In genomic region chr11:72869845-72870244, GRCh38 we compare ENCODE assay signal across 18 cellular contexts. TPM values are rescaled to one million over a fixed set of nuclear protein-coding genes. Genes with fewer than 3 reads are reported as not detected.
DNase-seq lines count a peak whose midpoint lies in the region; ATAC-seq and TF ChIP-seq lines count a peak whose summit lies in the region.
"Had no signal": no experiment of that assay in that cellular context is flagged by ENCODE, and none has a peak within 500 bp of the region (broad histone marks: within the 10 kb centered on the region; RNA-seq: fewer than 3 reads in every experiment).

No MANE protein-coding gene starts in this region.

- H3K4me2 ChIP-seq in mesenchymal stem cell (ENCODE audit: low read length, poor library complexity, severe bottlenecking): peak overlapping the region; percentile 56
- H3K4me2 ChIP-seq: BLaER1 treated with 17β-estradiol and CSF1 and Interleukin-3, amounts not matched to agents 10 nM and 100 nM; KMS-11 had no signal

- no peak overlapping the region for H2BK15ac ChIP-seq in mesenchymal stem cell (ENCODE audit: low read depth, poor library complexity, severe bottlenecking)

- no peak overlapping the region for H2AK5ac ChIP-seq in mesenchymal stem cell (ENCODE audit: low read length, severe bottlenecking)

- no peak overlapping the region for H4K8ac ChIP-seq in mesenchymal stem cell (ENCODE audit: low read length)

- no peak overlapping the region for H3K4me3 Mint-ChIP-seq in central memory CD8-positive, alpha-beta T cell
- no peak overlapping the region for H3K4me3 Mint-ChIP-seq in naive thymus-derived CD8-positive, alpha-beta T cell

- H3K36me3 ChIP-seq in left ventricle myocardium inferior: peaks cover 8% of the 10 kb centered on the region
- H3K36me3 ChIP-seq in mesenchymal stem cell (ENCODE audit: control insufficient read depth in 1 of 2, insufficient read depth in 2 of 2, low read depth in 1 of 2, low read length in 2 of 2): peaks cover 0 to 13% of the 10 kb centered on the region in 2 experiments

- WGBS in mesenchymal stem cell: 93% methylated on average over 4 of the region's 4 CpGs

- H2BK5ac ChIP-seq in mesenchymal stem cell (ENCODE audit: low read depth, low read length, poor library complexity, severe bottlenecking): peak overlapping the region; percentile 84

- peaks cover 16% of the 10 kb centered on the region for H3K36me3 Mint-ChIP-seq in central memory CD8-positive, alpha-beta T cell (ENCODE audit: insufficient read depth)
- H3K36me3 Mint-ChIP-seq in naive thymus-derived CD8-positive, alpha-beta T cell: peaks cover 0 to 47% (median 20%) of the 10 kb centered on the region in 3 donors

- no peak overlapping the region for H2AFZ ChIP-seq in mesenchymal stem cell (ENCODE audit: low read depth, low read length)

- H3K79me1 ChIP-seq in mesenchymal stem cell (replicated peaks; ENCODE audit: low read length, poor library complexity, severe bottlenecking): peaks cover 7% of the 10 kb centered on the region

- intact Hi-C loops in left ventricle myocardium inferior (cut with micrococcal nuclease) (no loop called here), left ventricle myocardium superior (cut with micrococcal nuclease) (no loop called here)

- H3K27ac ChIP-seq in left ventricle myocardium inferior (replicated peaks) (peak overlapping the region; percentile 41), mesenchymal stem cell (ENCODE audit: low read length, poor library complexity, severe bottlenecking) (peak overlapping the region; percentile 94)
- H3K27ac ChIP-seq: BLaER1 treated with 17β-estradiol and CSF1 and Interleukin-3, amounts not matched to agents 10 nM and 100 nM; KMS-11 had no signal

- H3K9me3 ChIP-seq in left ventricle myocardium inferior (replicated peaks) (no peaks in the 10 kb centered on the region), mesenchymal stem cell (ENCODE audit: control insufficient read depth, low read length) (no peaks in the 10 kb centered on the region)

- no peak overlapping the region for H3K4me3 ChIP-seq in left ventricle myocardium inferior
- H3K4me3 ChIP-seq in mesenchymal stem cell (ENCODE audit: insufficient read depth in 1 of 2, low read depth in 1 of 2, low read length in 2 of 2): no peak overlapping the region
- H3K4me3 ChIP-seq: BLaER1 treated with 17β-estradiol and CSF1 and Interleukin-3, amounts not matched to agents 10 nM and 100 nM had no signal

- H2BK12ac ChIP-seq in mesenchymal stem cell (ENCODE audit: low read length in 2 of 2): no peak overlapping the region

- H3K4ac ChIP-seq in mesenchymal stem cell (ENCODE audit: low read depth in 1 of 2, low read length in 2 of 2): no peak overlapping the region

- H3K27me3 ChIP-seq in left ventricle myocardium inferior (ENCODE audit: low read depth) (no peaks in the 10 kb centered on the region), mesenchymal stem cell (ENCODE audit: control insufficient read depth in 1 of 2, insufficient read depth in 1 of 2, low read length in 2 of 2) (no peaks in the 10 kb centered on the region)
- H3K27me3 ChIP-seq: BLaER1 treated with 17β-estradiol and CSF1 and Interleukin-3, amounts not matched to agents 10 nM and 100 nM had no signal

- TF ChIP-seq CTCF in left ventricle myocardium inferior (IDR thresholded peaks at IDR 0.05; ENCODE audit: borderline replicate concordance): no peak

- H3K4me1 Mint-ChIP-seq in central memory CD8-positive, alpha-beta T cell: peaks cover 19% of the 10 kb centered on the region
- peaks cover 8 to 23% (median 16%) of the 10 kb centered on the region in 4 donors for H3K4me1 Mint-ChIP-seq in naive thymus-derived CD8-positive, alpha-beta T cell

- DNase-seq in left ventricle myocardium inferior: no peak
- no peak for DNase-seq in left ventricle myocardium superior
- DNase-seq in central memory CD8-positive, alpha-beta T cell (ENCODE audit: low spot score in 2 of 2): no peak
- no peak for DNase-seq in mesenchymal stem cell
- DNase-seq in nucleus accumbens (lab: John Stamatoyannopoulos, UW): no peak
- DNase-seq in naive thymus-derived CD8-positive, alpha-beta T cell: no peak
- no peak for DNase-seq in DMS79 treated with DMSO at 0.1 percent for 48 hours (lab: John Stamatoyannopoulos, UW)
- no peak for DNase-seq in NCI-H345 treated with DMSO at 0.1 percent for 48 hours (lab: John Stamatoyannopoulos, UW; ENCODE audit: unreplicated experiment)
- DNase-seq: GF-D8, NCI-H1048, NCI-H1436 treated with DMSO at 0.1 percent for 48 hours, NCI-H2029 treated with DMSO at 0.1 percent for 48 hours, NCI-H2171 treated with DMSO at 0.1 percent for 48 hours, NCI-H510A, NCI-H774, RPMI8226 had no signal

- no peak for ATAC-seq in left ventricle myocardium superior
- no peak for ATAC-seq in central memory CD8-positive, alpha-beta T cell (replicated peaks; ENCODE audit: extremely low read depth, poor library complexity, severe bottlenecking)
- no peak for ATAC-seq in naive thymus-derived CD8-positive, alpha-beta T cell

- peak overlapping the region; percentile 57 for H3K27ac Mint-ChIP-seq in central memory CD8-positive, alpha-beta T cell (ENCODE audit: low read depth)
- H3K27ac Mint-ChIP-seq in naive thymus-derived CD8-positive, alpha-beta T cell: peak overlapping the region in 3 of 10 donors; percentile 7 to 86 (median 31)

- no peaks in the 10 kb centered on the region for H3K9me3 Mint-ChIP-seq in central memory CD8-positive, alpha-beta T cell
- no peaks in the 10 kb centered on the region for H3K9me3 Mint-ChIP-seq in naive thymus-derived CD8-positive, alpha-beta T cell

- no peak overlapping the region for H3K18ac ChIP-seq in mesenchymal stem cell (ENCODE audit: low read depth in 1 of 2, low read length in 2 of 2)

- H4K91ac ChIP-seq in mesenchymal stem cell (ENCODE audit: low read length): no peak overlapping the region

- no peak overlapping the region for H3K14ac ChIP-seq in mesenchymal stem cell (ENCODE audit: low read length in 2 of 2)

- H3K4me1 ChIP-seq in left ventricle myocardium inferior: peaks cover 48% of the 10 kb centered on the region
- H3K4me1 ChIP-seq in mesenchymal stem cell (ENCODE audit: control insufficient read depth, insufficient read depth, low read depth, low read length): peaks cover 6% of the 10 kb centered on the region

- H3K9ac ChIP-seq in mesenchymal stem cell (ENCODE audit: low read length): no peak overlapping the region
- H3K9ac ChIP-seq: BLaER1 treated with 17β-estradiol and CSF1 and Interleukin-3, amounts not matched to agents 10 nM and 100 nM; KMS-11 had no signal

- no peak overlapping the region for H2BK120ac ChIP-seq in mesenchymal stem cell (ENCODE audit: low read depth, low read length)

- H3K27me3 Mint-ChIP-seq in central memory CD8-positive, alpha-beta T cell: no peaks in the 10 kb centered on the region
- no peaks in the 10 kb centered on the region for H3K27me3 Mint-ChIP-seq in naive thymus-derived CD8-positive, alpha-beta T cell

- H3K23ac ChIP-seq in mesenchymal stem cell (ENCODE audit: low read length in 2 of 2): no peak overlapping the region

- POLR2A ChIA-PET in naive thymus-derived CD8-positive, alpha-beta T cell (lab: Charles Lee): interaction anchor here (0.6 kb wide), 1 partner anchor 20 kb away, joined by 3 read pairs; no protein-coding TSS in a partner anchor

RNA-seq across cellular contexts. Expression of gene ATG16L2, which starts 55.6 kb away (rescaled TPM):
- total RNA-seq in left ventricle myocardium inferior (14.4 TPM), left ventricle myocardium superior (16.3 TPM)
- 12.0 TPM for polyA plus RNA-seq in mesenchymal stem cell (2013, experiment 1 of 2)
- 10.4 TPM for polyA plus RNA-seq in mesenchymal stem cell (2013, experiment 2 of 2)
- total RNA-seq in naive thymus-derived CD8-positive, alpha-beta T cell: 100 to 1,000 TPM; 156 to 157 TPM
- polyA plus RNA-seq in naive thymus-derived CD8-positive, alpha-beta T cell: 10 to 100 TPM in 2 of 3 donors, 1 to 10 TPM in 1; 9.9 to 12.1 (median 11.6) TPM
